24 cellular contexts compared by ENCODE assay signal in genomic region chr4:175540732-175541131, GRCh38.
"Had no signal": no experiment of that assay in that cellular context is flagged by ENCODE, and none has a peak within 500 bp of the region (broad histone marks: within the 10 kb centered on the region; RNA-seq: fewer than 3 reads in every experiment).

No MANE protein-coding gene starts in this region.

- H3K9me3 Mint-ChIP-seq: activated B cell treated with CpG ODN at 0.5 μM for 24 hours; activated CD4-positive, alpha-beta T cell treated with anti-CD3 and anti-CD28 coated beads, Interleukin-2, amount 10 ng/mL, durations not matched to agents 24 days and 14 days; activated naive CD4-positive, alpha-beta T cell treated with anti-CD3 and anti-CD28 coated beads, Interleukin-2, amount 10 ng/mL, durations not matched to agents 7 days and 5 days; activated naive CD8-positive, alpha-beta T cell treated with anti-CD3 and anti-CD28 coated beads for 36 hours; activated T-cell treated with anti-CD3 and anti-CD28 coated beads, Interleukin-2, amount 50 U/mL, for 4 hours; T-helper 1 cell treated with Interleukin-12 subunit alpha and Interleukin-12 subunit beta and Interleukin-4 antibody, amounts not matched to agents 30 μg/mL and 1 μg/mL, for 36 hours had no signal

- H3K27ac Mint-ChIP-seq: activated B cell treated with CpG ODN at 0.5 μM for 24 hours; activated CD4-positive, alpha-beta T cell treated with anti-CD3 and anti-CD28 coated beads, Interleukin-2, amount 10 ng/mL, durations not matched to agents 24 days and 14 days; activated naive CD4-positive, alpha-beta T cell treated with anti-CD3 and anti-CD28 coated beads, Interleukin-2, amount 10 ng/mL, durations not matched to agents 7 days and 5 days; activated naive CD8-positive, alpha-beta T cell treated with anti-CD3 and anti-CD28 coated beads for 36 hours; T-helper 1 cell treated with Interleukin-12 subunit alpha and Interleukin-12 subunit beta and Interleukin-4 antibody, amounts not matched to agents 30 μg/mL and 1 μg/mL, for 36 hours had no signal

- DNase-seq: activated B cell treated with CpG ODN at 0.5 μM for 24 hours; activated CD4-positive, alpha-beta T cell treated with anti-CD3 and anti-CD28 coated beads for 1 hour; activated CD4-positive, alpha-beta T cell treated with anti-CD3 and anti-CD28 coated beads, Interleukin-2, amount 10 ng/mL, durations not matched to agents 24 days and 14 days; activated CD4-positive, alpha-beta T cell treated with anti-CD3 and anti-CD28 coated beads, Interleukin-2, amount 50 U/mL, for 48 hours; activated CD8-positive, alpha-beta memory T cell treated with anti-CD3 and anti-CD28 coated beads for 24 hours; activated gamma-delta T cell treated with Interleukin-2 at 50 U/mL for 16 hours; activated naive CD4-positive, alpha-beta T cell treated with anti-CD3 and anti-CD28 coated beads, Interleukin-2, amount 10 ng/mL, durations not matched to agents 7 days and 5 days; activated naive CD8-positive, alpha-beta T cell treated with anti-CD3 and anti-CD28 coated beads for 36 hours; activated T-cell treated with anti-CD3 and anti-CD28 coated beads, Interleukin-2, amount 50 U/mL, for 4 hours; brain microvascular endothelial cell; KG1; NCI-H1092; NCI-H1417; NCI-H1930; NCI-H2171 treated with DMSO at 0.1 percent for 48 hours; NCI-H226; NCI-H526 treated with DMSO at 0.1 percent for 48 hours; NCI-H82; NK-92 treated with Interleukin-12 subunit alpha and Interleukin-12 subunit beta, amount 100 ng/mL, for 24 hours; Peyer's patch; SHP77 treated with DMSO at 0.1 percent for 48 hours had no signal

- H3K27me3 Mint-ChIP-seq: activated B cell treated with CpG ODN at 0.5 μM for 24 hours; activated CD4-positive, alpha-beta T cell treated with anti-CD3 and anti-CD28 coated beads, Interleukin-2, amount 10 ng/mL, durations not matched to agents 24 days and 14 days; activated naive CD4-positive, alpha-beta T cell treated with anti-CD3 and anti-CD28 coated beads, Interleukin-2, amount 10 ng/mL, durations not matched to agents 7 days and 5 days; activated naive CD8-positive, alpha-beta T cell treated with anti-CD3 and anti-CD28 coated beads for 36 hours had no signal

- H3K4me3 ChIP-seq: cardiac muscle cell, Peyer's patch had no signal

- ATAC-seq: activated T-cell treated with anti-CD3 and anti-CD28 coated beads, Interleukin-2, amount 50 U/mL, for 4 hours had no signal

- H3K4me3 Mint-ChIP-seq: activated B cell treated with CpG ODN at 0.5 μM for 24 hours; activated CD4-positive, alpha-beta T cell treated with anti-CD3 and anti-CD28 coated beads, Interleukin-2, amount 10 ng/mL, durations not matched to agents 24 days and 14 days; activated naive CD4-positive, alpha-beta T cell treated with anti-CD3 and anti-CD28 coated beads, Interleukin-2, amount 10 ng/mL, durations not matched to agents 7 days and 5 days; activated naive CD8-positive, alpha-beta T cell treated with anti-CD3 and anti-CD28 coated beads for 36 hours; activated T-cell treated with anti-CD3 and anti-CD28 coated beads, Interleukin-2, amount 50 U/mL, for 4 hours; T-helper 1 cell treated with Interleukin-12 subunit alpha and Interleukin-12 subunit beta and Interleukin-4 antibody, amounts not matched to agents 30 μg/mL and 1 μg/mL, for 36 hours had no signal

- H3K36me3 Mint-ChIP-seq: activated naive CD4-positive, alpha-beta T cell treated with anti-CD3 and anti-CD28 coated beads, Interleukin-2, amount 10 ng/mL, durations not matched to agents 7 days and 5 days; activated naive CD8-positive, alpha-beta T cell treated with anti-CD3 and anti-CD28 coated beads for 36 hours had no signal

- H3K9me3 ChIP-seq: Peyer's patch had no signal

- H3K4me1 ChIP-seq: Peyer's patch had no signal

- H3K27me3 ChIP-seq: brain microvascular endothelial cell, cardiac muscle cell, Peyer's patch had no signal

- H3K36me3 ChIP-seq: brain microvascular endothelial cell, cardiac muscle cell, Peyer's patch had no signal

- H3K27ac ChIP-seq: brain microvascular endothelial cell, cardiac muscle cell, Peyer's patch, RWPE1 had no signal

- H3K4me1 Mint-ChIP-seq: activated B cell treated with CpG ODN at 0.5 μM for 24 hours; activated CD4-positive, alpha-beta T cell treated with anti-CD3 and anti-CD28 coated beads, Interleukin-2, amount 10 ng/mL, durations not matched to agents 24 days and 14 days; activated naive CD4-positive, alpha-beta T cell treated with anti-CD3 and anti-CD28 coated beads, Interleukin-2, amount 10 ng/mL, durations not matched to agents 7 days and 5 days; activated naive CD8-positive, alpha-beta T cell treated with anti-CD3 and anti-CD28 coated beads for 36 hours had no signal
